In the genomic region with DNA sequence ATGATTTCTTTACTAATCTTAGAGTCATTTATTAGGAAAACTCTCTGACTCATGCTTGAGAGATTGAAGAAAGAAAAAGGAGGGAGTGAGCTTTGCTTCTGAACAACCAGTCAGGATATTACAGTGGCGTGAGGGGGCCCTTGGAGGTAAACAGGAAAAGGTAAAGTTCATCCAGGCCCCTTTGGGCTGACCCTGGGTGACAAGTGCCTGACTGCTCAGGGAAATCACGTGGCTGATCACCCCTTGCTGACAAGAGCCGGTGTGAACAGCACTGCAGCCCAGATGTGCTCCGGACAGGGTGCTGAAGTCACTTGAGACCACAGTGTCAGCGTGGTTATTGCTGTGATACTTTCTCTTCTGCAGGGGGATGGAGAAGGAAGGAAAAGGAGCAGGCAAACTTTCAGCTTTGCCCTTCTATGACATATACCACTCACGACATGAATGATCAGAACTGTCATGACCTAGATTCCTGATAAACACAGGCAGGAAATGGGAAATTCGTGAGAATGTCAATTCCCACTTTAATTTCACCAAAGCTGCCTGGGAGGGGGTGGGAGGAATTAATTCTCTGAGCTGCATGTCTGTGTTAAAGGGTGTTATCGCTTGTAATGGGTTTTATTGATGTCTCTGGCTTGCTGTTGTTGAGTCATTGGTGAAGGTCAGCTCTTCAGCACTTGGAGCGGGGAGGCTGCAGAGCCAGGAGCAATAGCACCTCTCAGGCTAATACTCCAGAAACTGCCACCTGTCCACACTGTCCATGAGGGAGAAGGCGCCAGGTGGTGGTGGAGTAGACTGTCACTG, we compare ENCODE assay signal across 11 cellular contexts.
DNase-seq lines count a peak whose midpoint lies in the region; ATAC-seq, FAIRE-seq and TF ChIP-seq lines count a peak whose summit lies in the region.
"Had no signal": no experiment of that assay in that cellular context is flagged by ENCODE, and none has a peak within 500 bp of the region (broad histone marks: within the 10 kb centered on the region; RNA-seq: fewer than 3 reads in every experiment).

No MANE protein-coding gene starts in this region.

- H3K27me3 ChIP-seq in CD8-positive, alpha-beta T cell (ENCODE audit: insufficient read depth, low read length) = no peaks in the 10 kb centered on the region
- H3K27me3 ChIP-seq in small intestine (ENCODE audit: control insufficient read depth in 2 of 2, insufficient read depth in 2 of 2, low read length in 2 of 2) = no peaks in the 10 kb centered on the region

- H3K27me3 Mint-ChIP-seq in CD8-positive, alpha-beta T cell (ENCODE audit: low read depth) = no peaks in the 10 kb centered on the region
- H3K27me3 Mint-ChIP-seq in central memory CD8-positive, alpha-beta T cell = no peaks in the 10 kb centered on the region

- peaks cover 8% of the 10 kb centered on the region for H3K4me1 ChIP-seq in CD8-positive, alpha-beta T cell (ENCODE audit: insufficient read depth, low read length)
- H3K4me1 ChIP-seq in small intestine (ENCODE audit: control insufficient read depth in 2 of 2, insufficient read depth in 1 of 2, low read depth in 1 of 2, low read length in 1 of 2) = peaks cover 0 to 3% of the 10 kb centered on the region in 2 donors

- DNase-seq in CD8-positive, alpha-beta T cell = peak; percentile 2 to 51 (median 37)
- DNase-seq in NCI-H69 (lab: John Stamatoyannopoulos, UW) = peak; percentile 89
- peak in 1 of 2 donors; percentile 35 for DNase-seq in central memory CD8-positive, alpha-beta T cell (ENCODE audit: low spot score in 2 of 2)
- DNase-seq in small intestine = peak; percentile 4
- no peak for DNase-seq in cerebellar nuclear complex (lab: John Stamatoyannopoulos, UW)
- no peak for DNase-seq in occipital lobe (lab: John Stamatoyannopoulos, UW)
- DNase-seq in substantia nigra (lab: John Stamatoyannopoulos, UW) = no peak
- no peak for DNase-seq in GDM1 (lab: John Stamatoyannopoulos, UW)
- DNase-seq: NCI-H1436 treated with DMSO at 0.1 percent for 48 hours had no signal

- WGBS in small intestine, 3 donors = 54 to 59% (median 55%) methylated on average over 10 of the region's 10 CpGs

- peak overlapping the region; percentile 79 for H3K27ac Mint-ChIP-seq in CD8-positive, alpha-beta T cell
- peak overlapping the region; percentile 92 for H3K27ac Mint-ChIP-seq in central memory CD8-positive, alpha-beta T cell (ENCODE audit: low read depth)

- CTCF ChIA-PET in CD8-positive, alpha-beta T cell (lab: Charles Lee) = interaction anchor here (0.9 kb wide), 1 partner anchor 11 kb away, joined by 5 read pairs; no protein-coding TSS in a partner anchor

- H3K36me3 ChIP-seq in CD8-positive, alpha-beta T cell (ENCODE audit: insufficient read depth, low read length) = peaks cover 8% of the 10 kb centered on the region
- peaks cover 0 to 2% of the 10 kb centered on the region in 2 donors for H3K36me3 ChIP-seq in small intestine (ENCODE audit: control insufficient read depth in 2 of 2, insufficient read depth in 2 of 2, low read length in 2 of 2)

- H3K9me3 Mint-ChIP-seq in CD8-positive, alpha-beta T cell = no peaks in the 10 kb centered on the region
- H3K9me3 Mint-ChIP-seq in central memory CD8-positive, alpha-beta T cell = no peaks in the 10 kb centered on the region

- no peak for TF ChIP-seq CTCF in CD8-positive, alpha-beta T cell (IDR thresholded peaks at IDR 0.05)

- peak overlapping the region; percentile 35 for H3K4me3 Mint-ChIP-seq in CD8-positive, alpha-beta T cell
- H3K4me3 Mint-ChIP-seq in central memory CD8-positive, alpha-beta T cell = peak overlapping the region; percentile 65

- H3K27ac ChIP-seq in CD8-positive, alpha-beta T cell (ENCODE audit: low read depth, low read length) = peak overlapping the region; percentile 27
- H3K27ac ChIP-seq in small intestine (ENCODE audit: low read depth in 1 of 2, low read length in 1 of 2) (peak overlapping the region in 1 of 2 donors; percentile 12), substantia nigra (ENCODE audit: low read depth, low read length, poor library complexity, severe bottlenecking) (no peak overlapping the region)

- no peak for FAIRE-seq in small intestine (lab: Jason Lieb, UNC)
- FAIRE-seq: D721Med had no signal

- POLR2A ChIA-PET in CD8-positive, alpha-beta T cell (lab: Charles Lee) = no interaction called here

- intact Hi-C loops in CD8-positive, alpha-beta T cell (cut with DNase I, micrococcal nuclease) = loop anchor here (5.0 kb wide), 2 partner anchors 77 to 87 kb away; no protein-coding TSS in a partner anchor

- H3K4me3 ChIP-seq in CD8-positive, alpha-beta T cell (ENCODE audit: low read depth, low read length) = no peak overlapping the region
- H3K4me3 ChIP-seq in small intestine (ENCODE audit: low read depth in 1 of 2, low read length in 2 of 2) = no peak overlapping the region

- peaks cover 93% of the 10 kb centered on the region for H3K36me3 Mint-ChIP-seq in CD8-positive, alpha-beta T cell
- peaks cover 28% of the 10 kb centered on the region for H3K36me3 Mint-ChIP-seq in central memory CD8-positive, alpha-beta T cell (ENCODE audit: insufficient read depth)

- ATAC-seq in CD8-positive, alpha-beta T cell = peak; percentile 61
- ATAC-seq in central memory CD8-positive, alpha-beta T cell (replicated peaks; ENCODE audit: extremely low read depth, poor library complexity, severe bottlenecking) = peak; percentile 70
- ATAC-seq: Panc1 had no signal

- peaks cover 38% of the 10 kb centered on the region for H3K4me1 Mint-ChIP-seq in CD8-positive, alpha-beta T cell (ENCODE audit: low read depth)
- H3K4me1 Mint-ChIP-seq in central memory CD8-positive, alpha-beta T cell = peaks cover 51% of the 10 kb centered on the region

- no peaks in the 10 kb centered on the region for H3K9me3 ChIP-seq in CD8-positive, alpha-beta T cell (ENCODE audit: low read length)
- H3K9me3 ChIP-seq in small intestine (ENCODE audit: control insufficient read depth, low read depth) = no peaks in the 10 kb centered on the region

Comparison
In these comparisons a context has a peak if more than half of its experiments do, and no peak if none do; other contexts are left out.
1. DNase-seq: peak in CD8-positive, alpha-beta T cell (7 of 7), NCI-H69 (single experiment) and small intestine (single experiment); none in cerebellar nuclear complex (0 of 2), occipital lobe (single experiment), substantia nigra (0 of 49) and GDM1 (single experiment).